15 cellular contexts compared by ENCODE assay signal in genomic region chr3:124140751-124141150, GRCh38.
"Had no signal": no experiment of that assay in that cellular context is flagged by ENCODE, and none has a peak within 500 bp of the region (broad histone marks: within the 10 kb centered on the region; RNA-seq: fewer than 3 reads in every experiment).

No MANE protein-coding gene starts in this region.

- H3K27me3 ChIP-seq: gastroesophageal sphincter, neutrophil, testis, transverse colon had no signal

- H3K4me3 ChIP-seq: esophagus squamous epithelium, gastroesophageal sphincter, testis, transverse colon had no signal

- ATAC-seq: gastroesophageal sphincter; left colon; naive thymus-derived CD8-positive, alpha-beta T cell; sciatic nerve; stimulated activated naive B cell treated with anti-CD40 and anti-IgM and Interleukin-4, amounts not matched to agents 10 μg/mL and 1 μg/mL and 100 μg/mL, for 72 hours; stimulated activated naive CD8-positive, alpha-beta T cell treated with anti-CD3 and anti-CD28 coated beads, Interleukin-15, amount 100 ng/mL, for 72 hours had no signal

- H3K9me3 ChIP-seq: esophagus squamous epithelium, gastroesophageal sphincter, neutrophil, testis, transverse colon had no signal

- H3K36me3 ChIP-seq: esophagus squamous epithelium, gastroesophageal sphincter, neutrophil, transverse colon had no signal

- H3K4me1 ChIP-seq: esophagus squamous epithelium, testis, transverse colon had no signal

- DNase-seq: dermis blood vessel endothelial cell; esophagus squamous epithelium; foreskin fibroblast; immature natural killer cell; left colon; naive thymus-derived CD8-positive, alpha-beta T cell; stimulated activated CD4-positive, alpha-beta T cell treated with anti-CD3 and anti-CD28 coated beads, Interleukin-2, amount 100 ng/mL, for 24 hours; stimulated activated CD4-positive, alpha-beta T cell treated with anti-CD3 and anti-CD28 coated beads, Interleukin-4, amount 100 ng/mL, for 4 hours; stimulated activated naive B cell treated with anti-CD40 and anti-IgM and Interleukin-4, amounts not matched to agents 10 μg/mL and 1 μg/mL and 100 μg/mL, for 72 hours; stimulated activated naive CD8-positive, alpha-beta T cell treated with anti-CD3 and anti-CD28 coated beads, Interleukin-15, amount 100 ng/mL, for 72 hours; testis; transverse colon had no signal

- H3K27ac ChIP-seq: esophagus squamous epithelium, gastroesophageal sphincter, neutrophil, testis, transverse colon had no signal
